1 cellular context compared by ENCODE assay signal in genomic region chr9:36163049-36163839, GRCh38.
A peak's percentile ranks its signal among the peaks of the same experiment; 100 is the strongest.
TF ChIP-seq lines count a peak whose summit lies in the region.

No MANE protein-coding gene starts in this region.

TF ChIP-seq in GM23338, 12 proteins besides CTCF, POLR2A, EP300 and RAD21 (continued from another document):
- no peak for TF ChIP-seq REST (IDR thresholded peaks at IDR 0.05; ENCODE audit: unreplicated experiment)
- peak; percentile 45 for TF ChIP-seq POLR2AphosphoS5 (IDR thresholded peaks at IDR 0.05; ENCODE audit: low read depth)
TF ChIP-seq in GM23338: peak in this region for 2.
